ENCODE assay signal across 8 cellular contexts in genomic region chr3:51706788-51707731, GRCh38. TPM values are rescaled to one million over a fixed set of nuclear protein-coding genes. Genes with fewer than 3 reads are reported as not detected.
DNase-seq lines count a peak whose midpoint lies in the region; ATAC-seq, FAIRE-seq and TF ChIP-seq lines count a peak whose summit lies in the region.

Gene GRM2 (plus strand): TSS chr3:51707068. CDS start chr3:51708984, 1,916 bp downstream.

- peaks cover 26% of the 10 kb centered on the region for H3K4me1 ChIP-seq in neural progenitor cell

- H3K4me3 ChIP-seq in neural progenitor cell = peak within 1 kb of the TSS; percentile 63

- TF ChIP-seq CTCF in neural progenitor cell (IDR thresholded peaks at IDR 0.05) = no peak

- peak within 1 kb of the TSS; percentile 51 for H3K27ac Mint-ChIP-seq in activated naive CD4-positive, alpha-beta T cell treated with anti-CD3 and anti-CD28 coated beads, Interleukin-2, amount 50 U/mL, for 24 hours
- H3K27ac Mint-ChIP-seq in neural progenitor cell = no peak within 1 kb of the TSS

- no peak for FAIRE-seq in H54 (lab: Jason Lieb, UNC)

- no peaks in the 10 kb centered on the region for H3K9me3 ChIP-seq in neural progenitor cell (ENCODE audit: low read depth)

- no peak for TF ChIP-seq POLR2A in H54 (IDR thresholded peaks at IDR 0.05; ENCODE audit: low read depth, low read length)

- no peaks in the 10 kb centered on the region for H3K36me3 ChIP-seq in neural progenitor cell

- peak within 1 kb of the TSS; percentile 88 for H3K4me2 ChIP-seq in neural progenitor cell

- H3K27me3 ChIP-seq in neural progenitor cell = peaks cover 40% of the 10 kb centered on the region

- H3K9ac ChIP-seq in neural progenitor cell = no peak within 1 kb of the TSS

- H3K27me3 Mint-ChIP-seq in activated naive CD4-positive, alpha-beta T cell treated with anti-CD3 and anti-CD28 coated beads, Interleukin-2, amount 50 U/mL, for 24 hours = no peaks in the 10 kb centered on the region
- peaks cover 21% of the 10 kb centered on the region for H3K27me3 Mint-ChIP-seq in neural progenitor cell (ENCODE audit: insufficient read depth, low read depth)

- H3F3A ChIP-seq in neural progenitor cell (ENCODE audit: low read depth) = peaks cover 8% of the 10 kb centered on the region

- H4K20me1 ChIP-seq in neural progenitor cell (ENCODE audit: low read depth) = peaks cover 15% of the 10 kb centered on the region

- H3K4me1 Mint-ChIP-seq in activated naive CD4-positive, alpha-beta T cell treated with anti-CD3 and anti-CD28 coated beads, Interleukin-2, amount 50 U/mL, for 24 hours = peaks cover 21% of the 10 kb centered on the region
- peaks cover 38% of the 10 kb centered on the region for H3K4me1 Mint-ChIP-seq in neural progenitor cell

- peak; percentile 60 for DNase-seq in Caki2 (ENCODE audit: low read depth)
- peak; percentile 69 for DNase-seq in NCI-H1092 (lab: John Stamatoyannopoulos, UW)
- peak; percentile 35 for DNase-seq in globus pallidus (ENCODE audit: low spot score)
- DNase-seq in neural progenitor cell (ENCODE audit: low spot score) = peak; percentile 98
- no peak for DNase-seq in H54 (ENCODE audit: insufficient read length, low spot score)

- H3K4me3 Mint-ChIP-seq in activated naive CD4-positive, alpha-beta T cell treated with anti-CD3 and anti-CD28 coated beads, Interleukin-2, amount 50 U/mL, for 24 hours = no peak within 1 kb of the TSS
- H3K4me3 Mint-ChIP-seq in neural progenitor cell = peak within 1 kb of the TSS; percentile 83

- H3K36me3 Mint-ChIP-seq in activated naive CD4-positive, alpha-beta T cell treated with anti-CD3 and anti-CD28 coated beads, Interleukin-2, amount 50 U/mL, for 24 hours = no peaks in the 10 kb centered on the region
- peaks cover 2% of the 10 kb centered on the region for H3K36me3 Mint-ChIP-seq in neural progenitor cell

- H3K79me2 ChIP-seq in neural progenitor cell (ENCODE audit: low read depth) = no peaks in the 10 kb centered on the region

- ATAC-seq in GM19397 (IDR thresholded peaks at IDR 0.05; ENCODE audit: unreplicated experiment) (no peak), HG03520 (IDR thresholded peaks at IDR 0.05; ENCODE audit: unreplicated experiment) (no peak)

- no peaks in the 10 kb centered on the region for H3K9me3 Mint-ChIP-seq in activated naive CD4-positive, alpha-beta T cell treated with anti-CD3 and anti-CD28 coated beads, Interleukin-2, amount 50 U/mL, for 24 hours
- no peaks in the 10 kb centered on the region for H3K9me3 Mint-ChIP-seq in neural progenitor cell

- no peak within 1 kb of the TSS for H3K27ac ChIP-seq in neural progenitor cell

- in situ Hi-C loops in Caki2 (cut with HindIII; ENCODE audit: low pct_unique_long_range_greater_than_20kb, low sequenced_read_pairs) = no loop called here

- peak within 1 kb of the TSS; percentile 97 for H2AFZ ChIP-seq in neural progenitor cell (replicated peaks)

RNA-seq across cellular contexts. Expression of gene GRM2, which starts in this region (rescaled TPM):
- total RNA-seq in Caki2 (2014; rRNA removed; shearing (Covaris generic); ENCODE audit: low replicate concordance) = not detected in 2 replicates
- total RNA-seq in neural progenitor cell (ENCODE audit: low replicate concordance) = 1.9 and 4.9 TPM in 2 replicates

Comparison
In these comparisons a context has a peak if more than half of its experiments do, and no peak if none do; other contexts are left out.
1. Peak in DNase-seq in Caki2; RNA of the gene not detected or under 1 TPM.